In the genomic region with DNA sequence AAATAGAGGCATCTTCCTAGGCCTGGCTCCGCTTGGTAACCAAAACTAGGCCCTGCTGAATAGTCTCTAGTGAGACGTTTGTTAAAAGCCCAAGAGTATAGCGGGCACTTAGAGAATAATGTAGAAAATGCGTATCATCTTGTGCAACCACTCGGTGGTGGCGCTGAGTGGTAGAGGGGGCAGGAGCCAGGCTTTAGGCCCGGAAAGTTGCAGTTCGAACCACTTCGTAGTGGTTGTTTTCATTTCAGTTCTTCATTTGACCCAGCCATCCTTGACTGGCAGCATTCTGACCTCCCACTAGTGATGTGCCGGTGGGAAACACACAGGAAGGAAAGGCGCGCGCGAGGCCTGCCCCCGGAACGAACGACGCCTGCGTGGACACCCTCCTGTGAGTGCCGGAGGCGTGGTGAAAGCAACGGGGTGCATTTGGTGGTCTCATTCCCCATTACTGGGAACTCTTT, we compare ENCODE assay signal across 8 cellular contexts. TPM values are rescaled to one million over a fixed set of nuclear protein-coding genes. Genes with fewer than 3 reads are reported as not detected.
DNase-seq lines count a peak whose midpoint lies in the region; ATAC-seq and TF ChIP-seq lines count a peak whose summit lies in the region.

No MANE protein-coding gene starts in this region.

- H3K27ac ChIP-seq in CD4-positive, alpha-beta memory T cell (ENCODE audit: low read depth, low read length), result no peak overlapping the region
- no peak overlapping the region for H3K27ac ChIP-seq in left lung

- peaks cover 0 to 5% of the 10 kb centered on the region in 2 donors for H3K36me3 Mint-ChIP-seq in CD4-positive, alpha-beta memory T cell
- H3K36me3 Mint-ChIP-seq in activated naive CD4-positive, alpha-beta T cell treated with anti-CD3 and anti-CD28 coated beads, Interleukin-2, amount 10 ng/mL, durations not matched to agents 7 days and 5 days, result no peaks in the 10 kb centered on the region

- H3K36me3 ChIP-seq in CD4-positive, alpha-beta memory T cell (ENCODE audit: insufficient read depth, low read length), result no peaks in the 10 kb centered on the region
- H3K36me3 ChIP-seq in left lung, result no peaks in the 10 kb centered on the region

- POLR2A ChIA-PET in CD4-positive, alpha-beta memory T cell (lab: Charles Lee; ENCODE audit: partially characterized antibody), result interaction anchor here (1.3 to 1.8 kb wide), 2 partner anchors 15 to 276 kb away, joined by 3 read pairs; partner anchors contain the start of gene ZSCAN26

- TF ChIP-seq CTCF in left lung (IDR thresholded peaks at IDR 0.05), result no peak

- ATAC-seq in left lung (peak; percentile 63), HG02852 (IDR thresholded peaks at IDR 0.05; ENCODE audit: unreplicated experiment) (no peak), HG03045 (IDR thresholded peaks at IDR 0.05; ENCODE audit: unreplicated experiment) (no peak)

- no peaks in the 10 kb centered on the region for H3K9me3 ChIP-seq in CD4-positive, alpha-beta memory T cell (ENCODE audit: control insufficient read depth in 1 of 2, low read length in 2 of 2)
- H3K9me3 ChIP-seq in left lung, result no peaks in the 10 kb centered on the region

- CTCF ChIA-PET in CD4-positive, alpha-beta memory T cell (lab: Charles Lee; ENCODE audit: partially characterized antibody), result interaction anchor here (1.6 kb wide), 1 partner anchor 21 kb away, joined by 3 read pairs; no protein-coding TSS in a partner anchor
- CTCF ChIA-PET in activated naive CD4-positive, alpha-beta T cell treated with anti-CD3 and anti-CD28 coated beads, Interleukin-2, amount 10 ng/mL, durations not matched to agents 7 days and 5 days (lab: Charles Lee), result interaction anchor here (1.0 to 2.1 kb wide), 3 partner anchors 101 to 141 kb away, joined by 3 to 5 read pairs (median 3); partner anchors contain the start of gene ZSCAN23

- H3K27ac Mint-ChIP-seq in CD4-positive, alpha-beta memory T cell, result peak overlapping the region in 5 of 7 donors; percentile 8 to 95 (median 39)
- peak overlapping the region; percentile 6 for H3K27ac Mint-ChIP-seq in activated naive CD4-positive, alpha-beta T cell treated with anti-CD3 and anti-CD28 coated beads, Interleukin-2, amount 10 ng/mL, durations not matched to agents 7 days and 5 days

- DNase-seq in CD4-positive, alpha-beta memory T cell, result peak in 3 of 5 donors; percentile 16 to 20 (median 17)
- peak; percentile 57 to 67 for DNase-seq in Kasumi-1 (lab: John Stamatoyannopoulos, UW)
- DNase-seq in activated naive CD4-positive, alpha-beta T cell treated with anti-CD3 and anti-CD28 coated beads, Interleukin-2, amount 10 ng/mL, durations not matched to agents 7 days and 5 days, result peak; percentile 29
- DNase-seq in left lung, result peak in 1 of 2 donors; percentile 72
- no peak for DNase-seq in NCI-H2196 treated with DMSO at 0.1 percent for 48 hours (lab: John Stamatoyannopoulos, UW; ENCODE audit: unreplicated experiment)
- DNase-seq in NCI-H2196 (lab: John Stamatoyannopoulos, UW; ENCODE audit: unreplicated experiment), result no peak

- peak overlapping the region in 1 of 2 donors; percentile 9 for H3K4me3 ChIP-seq in CD4-positive, alpha-beta memory T cell (ENCODE audit: low read length in 2 of 2)
- peak overlapping the region; percentile 4 to 30 for H3K4me3 ChIP-seq in left lung

- peaks cover 10 to 26% (median 18%) of the 10 kb centered on the region in 4 donors for H3K4me1 Mint-ChIP-seq in CD4-positive, alpha-beta memory T cell
- H3K4me1 Mint-ChIP-seq in activated naive CD4-positive, alpha-beta T cell treated with anti-CD3 and anti-CD28 coated beads, Interleukin-2, amount 10 ng/mL, durations not matched to agents 7 days and 5 days, result peaks cover 25% of the 10 kb centered on the region

- H3K27me3 Mint-ChIP-seq in CD4-positive, alpha-beta memory T cell, result peaks cover 38 to 43% of the 10 kb centered on the region in 2 donors
- peaks cover 49% of the 10 kb centered on the region for H3K27me3 Mint-ChIP-seq in activated naive CD4-positive, alpha-beta T cell treated with anti-CD3 and anti-CD28 coated beads, Interleukin-2, amount 10 ng/mL, durations not matched to agents 7 days and 5 days

- intact Hi-C loops in CD4-positive, alpha-beta memory T cell (cut with micrococcal nuclease), result loop anchor here (2.0 to 5.0 kb wide), 2 partner anchors 21 to 46 kb away; no protein-coding TSS in a partner anchor
- intact Hi-C loops in left lung (cut with DNase I), result no loop called here

- peaks cover 20% of the 10 kb centered on the region for H3K4me1 ChIP-seq in CD4-positive, alpha-beta memory T cell (ENCODE audit: insufficient read depth, low read length)
- H3K4me1 ChIP-seq in left lung, result no peaks in the 10 kb centered on the region

- H3K4me3 Mint-ChIP-seq in CD4-positive, alpha-beta memory T cell, result peak overlapping the region; percentile 74 to 91 (median 86)
- H3K4me3 Mint-ChIP-seq in activated naive CD4-positive, alpha-beta T cell treated with anti-CD3 and anti-CD28 coated beads, Interleukin-2, amount 10 ng/mL, durations not matched to agents 7 days and 5 days, result peak overlapping the region; percentile 75

- peaks cover 2 to 23% (median 16%) of the 10 kb centered on the region in 8 donors for H3K9me3 Mint-ChIP-seq in CD4-positive, alpha-beta memory T cell
- peaks cover 6% of the 10 kb centered on the region for H3K9me3 Mint-ChIP-seq in activated naive CD4-positive, alpha-beta T cell treated with anti-CD3 and anti-CD28 coated beads, Interleukin-2, amount 10 ng/mL, durations not matched to agents 7 days and 5 days

- no peaks in the 10 kb centered on the region for H3K27me3 ChIP-seq in CD4-positive, alpha-beta memory T cell (ENCODE audit: insufficient read depth, low read length)
- peaks cover 10 to 77% of the 10 kb centered on the region in 2 donors for H3K27me3 ChIP-seq in left lung

RNA-seq across cellular contexts. Expression of gene GPX5, which starts 18.0 kb away (rescaled TPM):
- total RNA-seq in CD4-positive, alpha-beta memory T cell, result not detected
- not detected for polyA plus RNA-seq in CD4-positive, alpha-beta memory T cell
- not detected for total RNA-seq in left lung

RNA-seq across cellular contexts. Expression of gene GPX6, which starts 28.1 kb away (rescaled TPM):
- total RNA-seq in CD4-positive, alpha-beta memory T cell, result not detected
- not detected for polyA plus RNA-seq in CD4-positive, alpha-beta memory T cell
- not detected for total RNA-seq in left lung

Comparison
In these comparisons a context has a peak if more than half of its experiments do, and no peak if none do; other contexts are left out.
1. DNase-seq: peak in CD4-positive, alpha-beta memory T cell (3 of 5), Kasumi-1 (2 of 2) and activated naive CD4-positive, alpha-beta T cell treated with anti-CD3 and anti-CD28 coated beads, Interleukin-2, amount 10 ng/mL, durations not matched to agents 7 days and 5 days (single experiment); none in NCI-H2196 treated with DMSO at 0.1 percent for 48 hours (single experiment) and NCI-H2196 (single experiment).